ENCODE assay signal across 19 cellular contexts in the genomic region with DNA sequence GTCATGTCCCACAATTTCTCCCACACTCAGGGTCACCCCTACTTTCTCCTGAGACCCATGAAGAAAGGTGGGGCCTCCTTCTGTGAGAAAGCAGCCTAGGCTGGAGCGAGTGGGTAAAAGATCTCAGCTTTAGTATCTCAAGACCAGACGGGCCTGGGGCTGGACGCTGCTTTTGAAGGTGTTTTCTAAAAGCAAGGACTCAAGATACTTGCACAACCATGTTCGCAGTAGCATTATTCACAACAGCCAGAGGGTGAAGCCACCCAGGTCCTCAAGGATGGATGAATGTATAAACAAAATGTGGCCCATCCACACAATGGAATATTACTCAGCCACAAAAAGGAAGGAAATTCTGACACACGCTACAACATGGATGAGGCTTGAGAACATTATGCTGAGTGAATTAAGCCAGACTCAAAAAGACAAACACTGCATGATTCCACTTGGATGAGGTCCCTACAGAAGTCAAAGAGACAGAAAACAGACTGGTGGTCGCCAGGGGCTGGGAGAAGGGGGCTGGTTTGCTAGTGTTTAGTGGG. TPM values are rescaled to one million over a fixed set of nuclear protein-coding genes. Genes with fewer than 3 reads are reported as not detected.
DNase-seq lines count a peak whose midpoint lies in the region; ATAC-seq, FAIRE-seq and TF ChIP-seq lines count a peak whose summit lies in the region.
"Had no signal": no experiment of that assay in that cellular context is flagged by ENCODE, and none has a peak within 500 bp of the region (broad histone marks: within the 10 kb centered on the region; RNA-seq: fewer than 3 reads in every experiment).

No MANE protein-coding gene starts in this region.

- H3K36me3 Mint-ChIP-seq in T-helper 17 cell (ENCODE audit: low read depth) = no peaks in the 10 kb centered on the region
- no peaks in the 10 kb centered on the region for H3K36me3 Mint-ChIP-seq in activated T-helper 2 cell treated with anti-CD3 and anti-CD28 coated beads, Interferon-gamma antibody, Interleukin-2, Interleukin-4, amounts not matched to agents 10 μg/mL and 5 μg/mL and 100 μg/mL, durations not matched to agents 14 hours and 24 hours and 36 hours (ENCODE audit: low read depth)
- H3K36me3 Mint-ChIP-seq: activated CD8-positive, alpha-beta memory T cell treated with anti-CD3 and anti-CD28 coated beads, Interleukin-2, amount 10 ng/mL, durations not matched to agents 7 days and 5 days; mesothelial cell of epicardium had no signal

- in situ Hi-C loops in HepG2 (cut with HindIII; ENCODE audit: extremely low pct_ligation_motif_present, low pct_unique_long_range_greater_than_20kb) = no loop called here

- H3K9me2 ChIP-seq in DOHH2 (replicated peaks; ENCODE audit: control insufficient read depth, low read length) = no peaks in the 10 kb centered on the region

- ATAC-seq in HepG2 (no peak), T-helper 17 cell (no peak)
- ATAC-seq: activated CD8-positive, alpha-beta memory T cell treated with anti-CD3 and anti-CD28 coated beads, Interleukin-2, amount 10 ng/mL, durations not matched to agents 7 days and 5 days; K562 had no signal

- BruUV-seq in HepG2 (replicated peaks; lab: Mats Ljungman, UMichigan) = no TSS peak

- no peaks in the 10 kb centered on the region for H3K9me3 Mint-ChIP-seq in activated T-helper 2 cell treated with anti-CD3 and anti-CD28 coated beads, Interferon-gamma antibody, Interleukin-2, Interleukin-4, amounts not matched to agents 10 μg/mL and 5 μg/mL and 100 μg/mL, durations not matched to agents 14 hours and 24 hours and 36 hours
- H3K9me3 Mint-ChIP-seq: mesothelial cell of epicardium had no signal

- H3K4me1 ChIP-seq in DOHH2 (ENCODE audit: control insufficient read depth, low read length) (peaks cover 12% of the 10 kb centered on the region), HepG2 (ENCODE audit: insufficient read depth, low read length) (peaks cover 75% of the 10 kb centered on the region), skeletal muscle satellite cell (ENCODE audit: control insufficient read depth, insufficient read depth, low read length) (peaks cover 14% of the 10 kb centered on the region)

- H3K9ac ChIP-seq in HepG2 (ENCODE audit: insufficient read depth, low read depth, low read length) = peak overlapping the region; percentile 53
- peak overlapping the region; percentile 62 for H3K9ac ChIP-seq in skeletal muscle satellite cell (ENCODE audit: low read depth, low read length)

- H3K79me2 ChIP-seq in DOHH2 (ENCODE audit: control insufficient read depth, low read length) = no peaks in the 10 kb centered on the region
- H3K79me2 ChIP-seq in HepG2 (ENCODE audit: insufficient read depth, low read length) = peaks cover 95% of the 10 kb centered on the region

- H3K4me2 ChIP-seq in DOHH2 (ENCODE audit: low read length) (0 out of 2 replicates have a peak overlapping the region, but pooled peaks have one; percentile 5), HepG2 (ENCODE audit: low read depth, low read length) (peak overlapping the region; percentile 75), skeletal muscle satellite cell (ENCODE audit: low read length) (peak overlapping the region; percentile 74)

- no peaks in the 10 kb centered on the region for H4K20me1 ChIP-seq in DOHH2 (ENCODE audit: control insufficient read depth, insufficient read depth, low read depth, low read length)
- peaks cover 4% of the 10 kb centered on the region for H4K20me1 ChIP-seq in HepG2 (ENCODE audit: insufficient read depth, low read length)

- no peak for TF ChIP-seq RAD21 in HepG2 (CRISPR knock-in tag; IDR thresholded peaks at IDR 0.05)

- TF ChIP-seq POLR2A in HepG2 (IDR thresholded peaks at IDR 0.05; ENCODE audit: insufficient read depth in 1 of 2, low read depth in 2 of 2, low read length in 2 of 2) = no peak

- peaks cover 2% of the 10 kb centered on the region; the same call in 1 of the 2 replicates for H3K27me3 ChIP-seq in DOHH2 (ENCODE audit: control insufficient read depth, low read length)
- no peaks in the 10 kb centered on the region for H3K27me3 ChIP-seq in HepG2 (ENCODE audit: control insufficient read depth in 1 of 2, insufficient read depth in 2 of 2, low read length in 2 of 2)
- no peaks in the 10 kb centered on the region for H3K27me3 ChIP-seq in skeletal muscle satellite cell (ENCODE audit: control insufficient read depth, insufficient read depth, low read length)

- no peak overlapping the region for H3K4me3 Mint-ChIP-seq in T-helper 17 cell
- no peak overlapping the region for H3K4me3 Mint-ChIP-seq in activated T-helper 2 cell treated with anti-CD3 and anti-CD28 coated beads, Interferon-gamma antibody, Interleukin-2, Interleukin-4, amounts not matched to agents 10 μg/mL and 5 μg/mL and 100 μg/mL, durations not matched to agents 14 hours and 24 hours and 36 hours (ENCODE audit: low read depth)
- H3K4me3 Mint-ChIP-seq: activated CD8-positive, alpha-beta memory T cell treated with anti-CD3 and anti-CD28 coated beads, Interleukin-2, amount 10 ng/mL, durations not matched to agents 7 days and 5 days had no signal

- H3F3A ChIP-seq in DOHH2 (ENCODE audit: control insufficient read depth, insufficient read depth) = no peaks in the 10 kb centered on the region

- no peaks in the 10 kb centered on the region for H3K9me3 ChIP-seq in DOHH2 (ENCODE audit: control insufficient read depth, insufficient read depth, low read length)
- H3K9me3 ChIP-seq in HepG2 (ENCODE audit: low read length) = no peaks in the 10 kb centered on the region
- no peaks in the 10 kb centered on the region for H3K9me3 ChIP-seq in skeletal muscle satellite cell (replicated peaks; ENCODE audit: low read length)
- no peaks in the 10 kb centered on the region for H3K9me3 ChIP-seq in T-helper 17 cell (ENCODE audit: control insufficient read depth, low read length, poor library complexity, severe bottlenecking)
- H3K9me3 ChIP-seq: heart right ventricle had no signal

- no peak overlapping the region for H3K27ac ChIP-seq in DOHH2 (ENCODE audit: low read depth, low read length)
- peak overlapping the region; percentile 88 for H3K27ac ChIP-seq in HepG2 (ENCODE audit: extremely low read length, insufficient read depth, low read length)
- H3K27ac ChIP-seq: heart right ventricle had no signal

- no peaks in the 10 kb centered on the region for H3K4me1 Mint-ChIP-seq in T-helper 17 cell
- H3K4me1 Mint-ChIP-seq in activated T-helper 2 cell treated with anti-CD3 and anti-CD28 coated beads, Interferon-gamma antibody, Interleukin-2, Interleukin-4, amounts not matched to agents 10 μg/mL and 5 μg/mL and 100 μg/mL, durations not matched to agents 14 hours and 24 hours and 36 hours (ENCODE audit: low read depth) = no peaks in the 10 kb centered on the region
- H3K4me1 Mint-ChIP-seq: activated CD8-positive, alpha-beta memory T cell treated with anti-CD3 and anti-CD28 coated beads, Interleukin-2, amount 10 ng/mL, durations not matched to agents 7 days and 5 days had no signal

- no peak overlapping the region for H3K4me3 ChIP-seq in DOHH2 (ENCODE audit: low read length)
- peak overlapping the region; percentile 39 for H3K4me3 ChIP-seq in WI38 (ENCODE audit: low read depth, low read length)
- peak overlapping the region in 2 of 3 experiments; percentile 18 to 44; a peak in 2 of 6 replicates for H3K4me3 ChIP-seq in HepG2 (replicated peaks in 1 of 3; ENCODE audit: insufficient read depth in 1 of 3, low read depth in 2 of 3, low read length in 3 of 3)
- peak overlapping the region; percentile 53 for H3K4me3 ChIP-seq in skeletal muscle satellite cell (ENCODE audit: low read length)
- H3K4me3 ChIP-seq: K562 had no signal

- no peak for TF ChIP-seq CTCF in DOHH2 (IDR thresholded peaks at IDR 0.05; ENCODE audit: low read depth, low read length, poor library complexity, severe bottlenecking)
- TF ChIP-seq CTCF in WI38 (IDR thresholded peaks at IDR 0.05; ENCODE audit: low read depth, low read length) = no peak
- TF ChIP-seq CTCF in HepG2 (CRISPR knock-in tag; IDR thresholded peaks at IDR 0.05) = no peak

- no peak overlapping the region for H2AFZ ChIP-seq in HepG2 (ENCODE audit: low read length)

- CTCF ChIA-PET in HepG2 (lab: Yijun Ruan, JAX; ENCODE audit: low intra/inter-chr PET ratio, low total read pairs) = no interaction called here

- TF ChIP-seq EP300 in HepG2 (IDR thresholded peaks at IDR 0.05; ENCODE audit: low read depth in 2 of 2, low read length in 2 of 2) = no peak
- TF ChIP-seq EP300 in HepG2 (CRISPR knock-in tag; IDR thresholded peaks at IDR 0.05; ENCODE audit: borderline replicate concordance) = no peak

- POLR2A ChIA-PET in HepG2 (lab: Yijun Ruan, JAX) = interaction anchor here (0.9 to 4.5 kb wide), 3 partner anchors 9 to 70 kb away, joined by 3 to 55 read pairs (median 5); a partner anchor contains a TSS

- no peak overlapping the region for H3K27ac Mint-ChIP-seq in T-helper 17 cell
- H3K27ac Mint-ChIP-seq in activated T-helper 2 cell treated with anti-CD3 and anti-CD28 coated beads, Interferon-gamma antibody, Interleukin-2, Interleukin-4, amounts not matched to agents 10 μg/mL and 5 μg/mL and 100 μg/mL, durations not matched to agents 14 hours and 24 hours and 36 hours = no peak overlapping the region
- H3K27ac Mint-ChIP-seq: activated CD8-positive, alpha-beta memory T cell treated with anti-CD3 and anti-CD28 coated beads, Interleukin-2, amount 10 ng/mL, durations not matched to agents 7 days and 5 days had no signal

- peak; percentile 26 for FAIRE-seq in HepG2 (lab: Jason Lieb, UNC)
- FAIRE-seq: islet of Langerhans, K562 had no signal

- DNase-seq in HepG2 (ENCODE audit: low spot score) = no peak
- DNase-seq in COLO829 (ENCODE audit: low spot score) = no peak
- no peak for DNase-seq in T-helper 17 cell
- DNase-seq in activated CD4-positive, CD25-positive, alpha-beta regulatory T cell treated with anti-CD3 and anti-CD28 coated beads, Interleukin-2, amount 50 U/mL, for 72 hours = no peak
- no peak for DNase-seq in activated T-helper 2 cell treated with anti-CD3 and anti-CD28 coated beads, Interferon-gamma antibody, Interleukin-2, Interleukin-4, amounts not matched to agents 10 μg/mL and 5 μg/mL and 100 μg/mL, durations not matched to agents 14 hours and 24 hours and 36 hours (ENCODE audit: low spot score)
- DNase-seq: activated CD4-positive, alpha-beta T cell treated with anti-CD3 and anti-CD28 coated beads for 4 hours; activated CD8-positive, alpha-beta memory T cell treated with anti-CD3 and anti-CD28 coated beads, Interleukin-2, amount 10 ng/mL, durations not matched to agents 7 days and 5 days; cerebellar nuclear complex; GOT3; heart right ventricle; NCI-H524; stimulated activated naive CD4-positive, alpha-beta T cell had no signal

- WGBS in HepG2 (ENCODE audit: low lambda C conversion rate) = 91% methylated on average over 5 of the region's 6 CpGs

- intact Hi-C loops in HepG2 (cut with micrococcal nuclease; ENCODE audit: unreplicated experiment) = loop anchor here (10.0 kb wide), 1 partner anchor 87 kb away; no protein-coding TSS in a partner anchor
- intact Hi-C loops in activated T-helper 2 cell treated with anti-CD3 and anti-CD28 coated beads, Interferon-gamma antibody, Interleukin-2, Interleukin-4, amounts not matched to agents 10 μg/mL and 5 μg/mL and 100 μg/mL, durations not matched to agents 14 hours and 24 hours and 36 hours (cut with micrococcal nuclease) = no loop called here

- H3K36me3 ChIP-seq in DOHH2 (ENCODE audit: control insufficient read depth, low read length) (no peaks in the 10 kb centered on the region), HepG2 (replicated peaks in 1 of 2; ENCODE audit: control insufficient read depth in 1 of 2, insufficient read depth in 2 of 2, low read length in 2 of 2) (peaks cover 19 to 54% of the 10 kb centered on the region in 2 experiments), skeletal muscle satellite cell (ENCODE audit: insufficient read depth, low read length) (no peaks in the 10 kb centered on the region)
- H3K36me3 ChIP-seq: heart right ventricle had no signal

- peaks cover 54% of the 10 kb centered on the region for H3K27me3 Mint-ChIP-seq in T-helper 17 cell
- peaks cover 3% of the 10 kb centered on the region for H3K27me3 Mint-ChIP-seq in activated T-helper 2 cell treated with anti-CD3 and anti-CD28 coated beads, Interferon-gamma antibody, Interleukin-2, Interleukin-4, amounts not matched to agents 10 μg/mL and 5 μg/mL and 100 μg/mL, durations not matched to agents 14 hours and 24 hours and 36 hours (ENCODE audit: low read depth)

RNA-seq across cellular contexts. Expression of a gene that starts 10.6 kb away (rescaled TPM):
- total RNA-seq in HepG2 (2016; rRNA removed; fragmentation: Illumina TruSeq; extraction: Trizol) (10.2 and 10.5 TPM in 2 replicates), T-helper 17 cell (under 1 TPM in 1 of 2 donors, not detected in 1; 0.37 TPM)
- total RNA-seq in HepG2 (2016; cell fraction: cytosol; rRNA removed; fragmentation: Illumina TruSeq; extraction: Trizol; ENCODE audit: low read depth) = 21.4 and 22.4 TPM in 2 replicates
- 10.1 and 10.2 TPM in 2 replicates for total RNA-seq in HepG2 (2016; cell fraction: insoluble cytoplasmic fraction; rRNA removed; fragmentation: Illumina TruSeq; extraction: Trizol)
- 14.0 and 14.5 TPM in 2 replicates for total RNA-seq in HepG2 (2016; cell fraction: membrane; rRNA removed; fragmentation: Illumina TruSeq; extraction: Trizol)
- 30.8 and 38.1 TPM in 2 replicates for total RNA-seq in HepG2 (2016; cell fraction: nucleus; rRNA removed; fragmentation: Illumina TruSeq; extraction: Trizol)
- polyA plus RNA-seq in HepG2 (2011; rRNA removed) = 13.0 and 16.0 TPM in 2 replicates
- polyA plus RNA-seq in HepG2 (2011; cell fraction: cytosol; rRNA removed) = 8.0 and 9.2 TPM in 2 replicates
- 60.2 and 68.0 TPM in 2 replicates for polyA plus RNA-seq in HepG2 (2011; cell fraction: nucleus; rRNA removed)
- 11.6 and 14.7 TPM in 2 replicates for polyA plus RNA-seq in HepG2 (2012)
- 1.2 and 1.3 TPM in 2 replicates for polyA plus RNA-seq in HepG2 (2016; cell fraction: cytosol; fragmentation: Illumina TruSeq; extraction: Trizol; ENCODE audit: low read depth)
- polyA plus RNA-seq in HepG2 (2016; cell fraction: insoluble cytoplasmic fraction; fragmentation: Illumina TruSeq; extraction: Trizol; ENCODE audit: low read depth) = 5.5 and 10.0 TPM in 2 replicates
- polyA plus RNA-seq in HepG2 (2016; cell fraction: membrane; fragmentation: Illumina TruSeq; extraction: Trizol; ENCODE audit: low read depth) = 2.4 and 3.2 TPM in 2 replicates
- polyA plus RNA-seq in HepG2 (2016; cell fraction: nucleus; fragmentation: Illumina TruSeq; extraction: Trizol; ENCODE audit: insufficient read depth, low read depth) = 26.0 and 26.8 TPM in 2 replicates
- 0.21 and 90.9 TPM in 2 replicates for polyA minus RNA-seq in HepG2 (2011; rRNA and poly(A)+ RNA removed; ENCODE audit: low replicate concordance)
- 22.8 and 29.4 TPM in 2 replicates for polyA minus RNA-seq in HepG2 (2011; cell fraction: cytosol; rRNA and poly(A)+ RNA removed)
- 98.9 and 104 TPM in 2 replicates for polyA minus RNA-seq in HepG2 (2011; cell fraction: nucleus; rRNA and poly(A)+ RNA removed)
- total RNA-seq in skeletal muscle satellite cell (2012; rRNA removed) = 0.76 and 6.1 TPM in 2 replicates
- not detected in 2 replicates for total RNA-seq in activated T-helper 2 cell treated with anti-CD3 and anti-CD28 coated beads, Interferon-gamma antibody, Interleukin-2, Interleukin-4, amounts not matched to agents 10 μg/mL and 5 μg/mL and 100 μg/mL, durations not matched to agents 14 hours and 24 hours and 36 hours
- total RNA-seq: activated CD8-positive, alpha-beta memory T cell treated with anti-CD3 and anti-CD28 coated beads, Interleukin-2, amount 10 ng/mL, durations not matched to agents 7 days and 5 days; OCI-LY7 had no signal

Comparison
In these comparisons a context has a peak if more than half of its experiments do, and no peak if none do; other contexts are left out.
1. H3K4me2 ChIP-seq: peak in every context shown above with its lines; median percentile 75 in HepG2; 74 in skeletal muscle satellite cell; 5 in DOHH2.